Comparison of ENCODE assay signal across 1 cellular context in genomic region chr22:17911312-17911705, GRCh38.
TF ChIP-seq lines count a peak whose summit lies in the region.

No MANE protein-coding gene starts in this region.

TF ChIP-seq in WTC11, 78 proteins besides CTCF, POLR2A, EP300 and RAD21 (continued from another document):
- no peak for TF ChIP-seq PREB (CRISPR knock-in tag; IDR thresholded peaks at IDR 0.05; ENCODE audit: borderline replicate concordance)
